8 cellular contexts compared by ENCODE assay signal in the genomic region with DNA sequence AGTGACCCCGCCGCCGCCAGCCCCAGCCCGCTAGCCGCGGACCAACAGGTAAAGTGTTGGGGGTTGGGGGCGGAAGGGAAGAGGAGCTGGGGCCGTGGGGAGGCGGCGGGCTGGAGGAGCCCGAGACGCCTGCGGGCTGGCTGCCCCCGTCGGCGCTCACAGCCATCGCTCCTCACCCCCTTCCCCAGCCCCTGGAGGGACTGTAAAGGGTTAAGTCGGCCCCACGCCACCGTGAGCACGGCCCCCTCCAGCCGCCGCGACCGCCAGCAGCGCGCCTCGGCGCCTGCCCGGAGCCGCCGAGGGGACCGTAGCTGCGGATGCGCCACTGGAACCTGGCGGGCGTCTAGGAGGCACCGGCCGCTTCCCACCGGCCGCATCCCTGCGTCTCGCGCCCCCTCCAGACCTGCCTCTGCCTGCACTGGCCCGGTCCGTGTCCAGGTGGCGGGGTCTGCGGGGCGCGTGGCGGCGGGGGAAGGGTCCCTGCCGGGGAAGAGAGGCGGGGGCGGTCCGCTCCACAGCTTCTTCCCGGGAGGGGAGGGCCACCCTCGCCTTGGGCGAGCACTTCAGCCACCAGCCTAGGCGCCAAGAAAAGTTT. TPM values are rescaled to one million over a fixed set of nuclear protein-coding genes. Genes with fewer than 3 reads are reported as not detected.
A peak's percentile ranks its signal among the peaks of the same experiment; 100 is the strongest.
DNase-seq lines count a peak whose midpoint lies in the region; ATAC-seq and TF ChIP-seq lines count a peak whose summit lies in the region.

No MANE protein-coding gene starts in this region.

- H3K4me1 ChIP-seq in trophoblast cell (ENCODE audit: control insufficient read depth in 1 of 2, insufficient read depth in 2 of 2, low read length in 2 of 2) = peaks cover 8 to 14% of the 10 kb centered on the region in 2 experiments

- H3K79me1 ChIP-seq in trophoblast cell (ENCODE audit: low read length) = peaks cover 24% of the 10 kb centered on the region

- H3K27me3 ChIP-seq in trophoblast cell (ENCODE audit: insufficient read depth, low read length) = no peaks in the 10 kb centered on the region

- H3K9me3 ChIP-seq in trophoblast cell (ENCODE audit: insufficient read depth, low read depth, low read length) = no peaks in the 10 kb centered on the region

- peak overlapping the region; percentile 83 for H3K4ac ChIP-seq in trophoblast cell (ENCODE audit: low read depth, low read length)

- H3K36me3 ChIP-seq in trophoblast cell (ENCODE audit: control insufficient read depth in 1 of 2, insufficient read depth in 2 of 2, low read length in 2 of 2) = no peaks in the 10 kb centered on the region

- H4K8ac ChIP-seq in trophoblast cell (ENCODE audit: low read depth, low read length) = peak overlapping the region; percentile 75

- peak overlapping the region; percentile 82 for H3K4me2 ChIP-seq in trophoblast cell (ENCODE audit: low read length)

- H3K27ac ChIP-seq in trophoblast cell (ENCODE audit: low read depth, low read length) = peak overlapping the region; percentile 94

- H3K4me1 Mint-ChIP-seq in activated T-cell treated with anti-CD3 and anti-CD28 coated beads, Interleukin-2, amount 50 U/mL, for 72 hours (ENCODE audit: low read depth) = peaks cover 4% of the 10 kb centered on the region
- H3K4me1 Mint-ChIP-seq in glutamatergic neuron (ENCODE audit: low read depth, unreplicated experiment) = peaks cover 2% of the 10 kb centered on the region

- H2BK5ac ChIP-seq in trophoblast cell (ENCODE audit: low read depth, low read length, poor library complexity) = peak overlapping the region; percentile 84

- peak overlapping the region; percentile 34 for H4K12ac ChIP-seq in trophoblast cell (ENCODE audit: low read depth, low read length)

- peak overlapping the region; percentile 85 for H3K14ac ChIP-seq in trophoblast cell (ENCODE audit: low read length)

- no CpG with 5 or more reads among the region's 60 CpGs for whole genome bisulfite sequencing in trophoblast cell (ENCODE audit: extremely low coverage, insufficient coverage, insufficient read length)

- in situ Hi-C loops in KBM-7 (cut with MboI; ENCODE audit: low pct_unique_long_range_greater_than_20kb, low sequenced_read_pairs) (no loop called here), ACHN (cut with HindIII; ENCODE audit: low pct_ligation_motif_present, low pct_unique_long_range_greater_than_20kb, low sequenced_read_pairs) (no loop called here)

- H2AFZ ChIP-seq in trophoblast cell (ENCODE audit: insufficient read depth, low read length, poor library complexity) = peak overlapping the region; percentile 65

- H2AK5ac ChIP-seq in trophoblast cell (ENCODE audit: low read length) = peak overlapping the region; percentile 34

- peaks cover 25% of the 10 kb centered on the region for H3K79me2 ChIP-seq in trophoblast cell (ENCODE audit: control insufficient read depth, insufficient read depth, low read length, poor library complexity)

- no peak overlapping the region for H3K27ac Mint-ChIP-seq in activated T-cell treated with anti-CD3 and anti-CD28 coated beads, Interleukin-2, amount 50 U/mL, for 72 hours
- H3K27ac Mint-ChIP-seq in glutamatergic neuron (ENCODE audit: unreplicated experiment) = no peak overlapping the region

- H3K36me3 Mint-ChIP-seq in activated T-cell treated with anti-CD3 and anti-CD28 coated beads, Interleukin-2, amount 50 U/mL, for 72 hours (ENCODE audit: insufficient read depth in 2 of 2) = peaks cover 3 to 5% of the 10 kb centered on the region in 2 donors
- peaks cover 5% of the 10 kb centered on the region for H3K36me3 Mint-ChIP-seq in glutamatergic neuron (ENCODE audit: unreplicated experiment)

- TF ChIP-seq CTCF in glutamatergic neuron (IDR thresholded peaks at IDR 0.05; ENCODE audit: partially characterized antibody, unreplicated experiment) = no peak

- H3K27me3 Mint-ChIP-seq in activated T-cell treated with anti-CD3 and anti-CD28 coated beads, Interleukin-2, amount 50 U/mL, for 72 hours (ENCODE audit: low read depth) = peaks cover 42% of the 10 kb centered on the region
- H3K27me3 Mint-ChIP-seq in glutamatergic neuron (ENCODE audit: unreplicated experiment) = peaks cover 6% of the 10 kb centered on the region

- DNase-seq in COR-L47 (lab: John Stamatoyannopoulos, UW) (peak; percentile 54), KBM-7 (peak; percentile 37), glutamatergic neuron (peak; percentile 75), trophoblast cell (no peak), ACHN (no peak), GM19240 (ENCODE audit: insufficient read length, low spot score) (no peak)
- peak; percentile 38 to 41 for DNase-seq in activated T-cell treated with anti-CD3 and anti-CD28 coated beads, Interleukin-2, amount 50 U/mL, for 72 hours

- H3K4me3 Mint-ChIP-seq in activated T-cell treated with anti-CD3 and anti-CD28 coated beads, Interleukin-2, amount 50 U/mL, for 72 hours = peak overlapping the region; percentile 90 to 91
- peak overlapping the region; percentile 93 for H3K4me3 Mint-ChIP-seq in glutamatergic neuron (ENCODE audit: unreplicated experiment)

- peak overlapping the region; percentile 51 for H2BK12ac ChIP-seq in trophoblast cell (ENCODE audit: low read length)

- H3K9ac ChIP-seq in trophoblast cell (ENCODE audit: low read length) = peak overlapping the region; percentile 80

- H2BK120ac ChIP-seq in trophoblast cell (ENCODE audit: insufficient read depth, low read length, poor library complexity) = peak overlapping the region; percentile 75

- no peaks in the 10 kb centered on the region for H3K9me3 Mint-ChIP-seq in activated T-cell treated with anti-CD3 and anti-CD28 coated beads, Interleukin-2, amount 50 U/mL, for 72 hours
- peaks cover 3% of the 10 kb centered on the region for H3K9me3 Mint-ChIP-seq in glutamatergic neuron (ENCODE audit: unreplicated experiment)

- no peak overlapping the region for H3K23ac ChIP-seq in trophoblast cell (ENCODE audit: low read length)

- H3K4me3 ChIP-seq in trophoblast cell (ENCODE audit: low read depth, low read length) = peak overlapping the region; percentile 93

- H3K18ac ChIP-seq in trophoblast cell (ENCODE audit: low read length) = peak overlapping the region; percentile 73

- H4K91ac ChIP-seq in trophoblast cell (ENCODE audit: low read depth, low read length) = peak overlapping the region; percentile 88

- peak; percentile 4 for ATAC-seq in GM21367 (IDR thresholded peaks at IDR 0.05; ENCODE audit: unreplicated experiment)
- ATAC-seq in activated T-cell treated with anti-CD3 and anti-CD28 coated beads, Interleukin-2, amount 50 U/mL, for 72 hours (replicated peaks in 1 of 2) = peak; percentile 41 to 47

RNA-seq across cellular contexts. Expression of gene MED12L, which starts 0.5 kb away (rescaled TPM):
- total RNA-seq in activated T-cell treated with anti-CD3 and anti-CD28 coated beads, Interleukin-2, amount 50 U/mL, for 72 hours = 1 to 10 TPM; 4.4 to 5.8 TPM
- 7.8 TPM for total RNA-seq in glutamatergic neuron (ENCODE audit: unreplicated experiment)
- polyA plus RNA-seq in trophoblast cell (2013) = 45.5 and 47.4 TPM in 2 replicates

Comparison
In these comparisons a context has a peak if more than half of its experiments do, and no peak if none do; other contexts are left out.
1. DNase-seq: peak in COR-L47 (single experiment), KBM-7 (single experiment), activated T-cell treated with anti-CD3 and anti-CD28 coated beads, Interleukin-2, amount 50 U/mL, for 72 hours (2 of 2) and glutamatergic neuron (single experiment); none in trophoblast cell (0 of 2), ACHN (single experiment) and GM19240 (single experiment).